Comparison of ENCODE assay signal across 1 cellular context in the genomic region with DNA sequence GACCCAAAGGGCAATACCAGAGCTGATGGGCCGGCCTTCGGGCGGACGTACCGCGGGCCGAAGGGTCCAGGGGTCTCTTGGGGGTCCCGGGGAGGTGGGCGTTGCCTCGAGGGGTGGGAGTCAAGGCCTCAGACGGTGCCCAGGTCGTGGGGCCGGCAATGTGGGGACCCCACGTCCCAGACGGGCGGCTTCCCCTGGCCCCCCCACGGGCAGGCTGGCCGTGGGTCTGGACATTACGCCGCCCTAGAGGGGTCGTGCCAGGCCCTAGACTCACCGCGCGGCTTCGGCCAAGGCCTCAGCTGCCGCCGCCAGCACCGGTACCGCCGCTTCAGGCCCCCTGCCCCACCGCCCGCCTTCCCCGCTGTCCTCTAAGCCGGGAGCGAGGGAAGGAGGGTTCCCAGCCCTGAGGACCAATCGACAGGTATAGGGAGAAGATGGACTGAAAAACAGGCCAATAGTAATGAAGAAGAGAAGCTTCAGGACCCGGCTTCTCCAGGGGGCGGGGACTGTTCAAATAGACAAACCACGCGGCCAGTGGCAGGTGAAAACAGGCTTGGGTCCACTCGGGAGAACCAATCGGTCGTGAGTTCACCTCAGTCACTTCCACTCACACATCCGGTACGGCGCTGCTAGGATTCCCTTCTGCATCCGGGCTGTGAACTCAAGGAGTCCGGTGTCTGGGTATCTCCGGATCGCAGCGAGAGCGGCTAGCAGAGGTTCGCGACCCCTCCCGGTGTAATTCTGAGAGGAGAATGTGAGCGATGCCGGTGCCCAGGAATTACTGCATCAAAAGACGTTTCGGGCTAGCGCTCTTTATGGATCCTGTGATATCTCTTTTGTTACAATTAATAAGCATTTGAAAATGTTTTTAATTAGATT.
TF ChIP-seq lines count a peak whose summit lies in the region.

A gene (minus strand): TSS at position 381 of the 879 bp plus-strand sequence. CDS start 3,142 bp downstream, outside the sequence.

TF ChIP-seq in H1, 55 proteins besides CTCF, POLR2A, EP300 and RAD21 (continued from another document):
- TF ChIP-seq, protein P1, sequence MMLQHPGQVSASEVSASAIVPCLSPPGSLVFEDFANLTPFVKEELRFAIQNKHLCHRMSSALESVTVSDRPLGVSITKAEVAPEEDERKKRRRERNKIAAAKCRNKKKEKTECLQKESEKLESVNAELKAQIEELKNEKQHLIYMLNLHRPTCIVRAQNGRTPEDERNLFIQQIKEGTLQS (IDR thresholded peaks at IDR 0.05; ENCODE audit: insufficient read depth, low read depth, low read length): no peak
- TF ChIP-seq ASH2L (IDR thresholded peaks at IDR 0.05; ENCODE audit: low read length): peak; percentile 38
- TF ChIP-seq NRF1 (IDR thresholded peaks at IDR 0.05; ENCODE audit: low read depth, low read length): no peak
- TF ChIP-seq, protein P2, sequence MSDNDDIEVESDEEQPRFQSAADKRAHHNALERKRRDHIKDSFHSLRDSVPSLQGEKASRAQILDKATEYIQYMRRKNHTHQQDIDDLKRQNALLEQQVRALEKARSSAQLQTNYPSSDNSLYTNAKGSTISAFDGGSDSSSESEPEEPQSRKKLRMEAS (IDR thresholded peaks at IDR 0.05): peak; percentile 57; the same call in 1 of the 2 replicates
- TF ChIP-seq CHD1 (IDR thresholded peaks at IDR 0.05; ENCODE audit: low read depth, low read length): no peak
- 0 out of 4 replicates have a peak, but pooled peaks of 1 of the 2 experiments have one; percentile 55 for TF ChIP-seq SIN3A (conservative IDR thresholded peaks at IDR 0.05 in 1 of 2, IDR thresholded peaks at IDR 0.05 in 1 of 2; ENCODE audit: low read depth in 1 of 2, low read length in 2 of 2)
- TF ChIP-seq TEAD4 (IDR thresholded peaks at IDR 0.05; ENCODE audit: low read depth, low read length): peak; percentile 50; the same call in 1 of the 2 replicates
- TF ChIP-seq CHD2 (IDR thresholded peaks at IDR 0.05; ENCODE audit: low read length): peak; percentile 89
- TF ChIP-seq KDM5A (IDR thresholded peaks at IDR 0.05; ENCODE audit: low read length): peak; percentile 74; the same call in 1 of the 2 replicates
- 0 out of 2 replicates have a peak, but pooled peaks have one; percentile 75 for TF ChIP-seq SP4 (IDR thresholded peaks at IDR 0.05; ENCODE audit: low read length)
- no peak for TF ChIP-seq JUN (IDR thresholded peaks at IDR 0.05; ENCODE audit: low read depth, low read length)
- peak; percentile 60; the same call in 1 of the 2 replicates for TF ChIP-seq JUND (IDR thresholded peaks at IDR 0.05; ENCODE audit: low read length)
- no peak for TF ChIP-seq SIRT6 (IDR thresholded peaks at IDR 0.05; ENCODE audit: low read length)
- TF ChIP-seq TBP (IDR thresholded peaks at IDR 0.05; ENCODE audit: low read depth, low read length): peak; percentile 80
- TF ChIP-seq, protein P3, sequence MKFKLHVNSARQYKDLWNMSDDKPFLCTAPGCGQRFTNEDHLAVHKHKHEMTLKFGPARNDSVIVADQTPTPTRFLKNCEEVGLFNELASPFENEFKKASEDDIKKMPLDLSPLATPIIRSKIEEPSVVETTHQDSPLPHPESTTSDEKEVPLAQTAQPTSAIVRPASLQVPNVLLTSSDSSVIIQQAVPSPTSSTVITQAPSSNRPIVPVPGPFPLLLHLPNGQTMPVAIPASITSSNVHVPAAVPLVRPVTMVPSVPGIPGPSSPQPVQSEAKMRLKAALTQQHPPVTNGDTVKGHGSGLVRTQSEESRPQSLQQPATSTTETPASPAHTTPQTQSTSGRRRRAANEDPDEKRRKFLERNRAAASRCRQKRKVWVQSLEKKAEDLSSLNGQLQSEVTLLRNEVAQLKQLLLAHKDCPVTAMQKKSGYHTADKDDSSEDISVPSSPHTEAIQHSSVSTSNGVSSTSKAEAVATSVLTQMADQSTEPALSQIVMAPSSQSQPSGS (IDR thresholded peaks at IDR 0.05; ENCODE audit: low read length): no peak
- TF ChIP-seq BACH1 (IDR thresholded peaks at IDR 0.05; ENCODE audit: low read length): peak; percentile 84
- TF ChIP-seq, protein P4, sequence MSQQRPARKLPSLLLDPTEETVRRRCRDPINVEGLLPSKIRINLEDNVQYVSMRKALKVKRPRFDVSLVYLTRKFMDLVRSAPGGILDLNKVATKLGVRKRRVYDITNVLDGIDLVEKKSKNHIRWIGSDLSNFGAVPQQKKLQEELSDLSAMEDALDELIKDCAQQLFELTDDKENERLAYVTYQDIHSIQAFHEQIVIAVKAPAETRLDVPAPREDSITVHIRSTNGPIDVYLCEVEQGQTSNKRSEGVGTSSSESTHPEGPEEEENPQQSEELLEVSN (IDR thresholded peaks at IDR 0.05): peak; percentile 37; the same call in 1 of the 2 replicates
- TF ChIP-seq CTBP2 (IDR thresholded peaks at IDR 0.05; ENCODE audit: borderline replicate concordance, insufficient read depth, insufficient read length, low read length): no peak
- peak; percentile 99 for TF ChIP-seq SP1 (IDR thresholded peaks at IDR 0.05; ENCODE audit: low read depth, low read length)
- no peak for TF ChIP-seq POU5F1 (IDR thresholded peaks at IDR 0.05; ENCODE audit: low read depth, low read length)
- no peak for TF ChIP-seq FOSL1 (IDR thresholded peaks at IDR 0.05; ENCODE audit: insufficient read depth, low read depth, low read length)
- no peak for TF ChIP-seq HDAC6 (IDR thresholded peaks at IDR 0.05; ENCODE audit: low read depth, low read length)
- peak; percentile 83 for TF ChIP-seq TAF1 (IDR thresholded peaks at IDR 0.05; ENCODE audit: low read depth, low read length)
- peak; percentile 97 for TF ChIP-seq PHF8 (conservative IDR thresholded peaks at IDR 0.05; ENCODE audit: low read depth, low read length)
- TF ChIP-seq TAF7 (optimal IDR thresholded peaks at IDR 0.05; ENCODE audit: borderline replicate concordance, low read depth, low read length): peak; percentile 69
- peak; percentile 99 for TF ChIP-seq GABPA (IDR thresholded peaks at IDR 0.05; ENCODE audit: borderline replicate concordance, insufficient read depth, low read length)
- peak; percentile 22; the same call in 1 of the 2 replicates for TF ChIP-seq YY1 (IDR thresholded peaks at IDR 0.05; ENCODE audit: low read depth, low read length)
- TF ChIP-seq KDM1A (IDR thresholded peaks at IDR 0.05; ENCODE audit: borderline replicate concordance, low read length): no peak
- TF ChIP-seq SP2 (IDR thresholded peaks at IDR 0.05; ENCODE audit: low read length): peak; percentile 95
- peak; percentile 42 for TF ChIP-seq SRF (IDR thresholded peaks at IDR 0.05; ENCODE audit: low read depth, low read length)
